27 cellular contexts compared by ENCODE assay signal in the genomic region with DNA sequence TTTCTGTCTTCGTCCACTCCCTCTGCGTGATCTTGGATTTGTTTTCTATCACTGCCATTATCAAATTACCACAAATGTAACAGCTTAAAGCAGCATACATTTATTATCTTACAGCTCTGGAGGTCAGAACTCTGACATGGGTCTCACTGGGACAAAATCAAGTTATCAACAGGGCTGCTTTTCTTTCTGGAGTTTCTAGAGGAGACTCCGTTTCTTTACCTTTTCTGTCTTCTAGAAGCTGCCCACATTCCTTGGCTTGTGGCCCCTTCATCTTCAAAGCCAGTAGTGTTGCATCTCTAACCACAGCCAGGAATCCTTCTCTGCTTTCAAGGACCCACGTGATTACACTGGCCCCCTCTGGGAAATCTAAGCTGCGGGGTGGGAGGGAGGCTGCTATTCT.
"Had no signal": no experiment of that assay in that cellular context is flagged by ENCODE, and none has a peak within 500 bp of the region (broad histone marks: within the 10 kb centered on the region; RNA-seq: fewer than 3 reads in every experiment).

No MANE protein-coding gene starts in this region.

- ATAC-seq: heart left ventricle, sciatic nerve had no signal

- DNase-seq: activated B cell treated with CpG ODN at 0.5 μM for 24 hours; activated CD4-positive, alpha-beta T cell treated with anti-CD3 and anti-CD28 coated beads for 4 hours; activated CD4-positive, alpha-beta T cell treated with anti-CD3 and anti-CD28 coated beads, Interleukin-2, amount 50 U/mL, for 4 hours; activated CD8-positive, alpha-beta memory T cell treated with anti-CD3 and anti-CD28 coated beads, Interleukin-2, amount 50 U/mL, for 4 hours; activated effector memory CD4-positive, alpha-beta T cell treated with anti-CD3 and anti-CD28 coated beads, Interleukin-2, amount 50 U/mL, for 16 hours; activated naive CD4-positive, alpha-beta T cell treated with anti-CD3 and anti-CD28 coated beads for 36 hours; activated T-cell treated with anti-CD3 and anti-CD28 coated beads, Interleukin-2, amount 50 U/mL, for 4 hours; central memory CD4-positive, alpha-beta T cell; endodermal cell; foreskin fibroblast; heart left ventricle; naive B cell; nephron progenitor cell; stimulated activated CD4-positive, alpha-beta T cell treated with anti-CD3 and anti-CD28 coated beads, Interleukin-12 subunit alpha, Interleukin-12 subunit beta, amount 100 ng/mL, for 4 hours; stimulated activated CD4-positive, alpha-beta T cell treated with anti-CD3 and anti-CD28 coated beads, Interleukin-4, amount 100 ng/mL, for 24 hours; stimulated activated naive B cell treated with anti-CD40 and anti-IgM and Interleukin-4, amounts not matched to agents 10 μg/mL and 1 μg/mL and 100 μg/mL, for 72 hours; stomach; SW 1271; thyroid gland; upper lobe of right lung had no signal

- H3K9me3 ChIP-seq: breast epithelium, neutrophil, stomach, thyroid gland, upper lobe of right lung had no signal

- H3K27me3 Mint-ChIP-seq: activated B cell treated with CpG ODN at 0.5 μM for 24 hours; dendritic cell treated with granulocyte-macrophage colony-stimulating factor and Interleukin-4, amounts not matched to agents 40 ng/mL and 50 ng/mL, for 4 days; naive B cell; stimulated activated naive B cell treated with anti-CD40 and anti-IgM and Interleukin-4, amounts not matched to agents 10 μg/mL and 1 μg/mL and 100 μg/mL, for 72 hours had no signal

- H3K27me3 ChIP-seq: breast epithelium, heart left ventricle, neutrophil, stomach, thyroid gland, upper lobe of right lung had no signal

- H3K4me1 ChIP-seq: breast epithelium, thyroid gland, upper lobe of right lung had no signal

- H3K36me3 ChIP-seq: breast epithelium had no signal

- H3K27ac ChIP-seq: breast epithelium, heart left ventricle, neutrophil, skin epidermis, stomach, thyroid gland had no signal

- H3K4me3 ChIP-seq: breast epithelium, heart left ventricle, skin epidermis, stomach, thyroid gland, upper lobe of right lung had no signal

- H3K4me1 Mint-ChIP-seq: nephron progenitor cell had no signal

- H3K4me3 Mint-ChIP-seq: activated B cell treated with CpG ODN at 0.5 μM for 24 hours; activated naive CD4-positive, alpha-beta T cell treated with anti-CD3 and anti-CD28 coated beads for 36 hours; activated T-cell treated with anti-CD3 and anti-CD28 coated beads, Interleukin-2, amount 50 U/mL, for 4 hours; dendritic cell treated with granulocyte-macrophage colony-stimulating factor and Interleukin-4, amounts not matched to agents 40 ng/mL and 50 ng/mL, for 4 days; endodermal cell; mesothelial cell of epicardium; naive B cell; nephron progenitor cell; stimulated activated naive B cell treated with anti-CD40 and anti-IgM and Interleukin-4, amounts not matched to agents 10 μg/mL and 1 μg/mL and 100 μg/mL, for 72 hours; T-helper 1 cell treated with Interleukin-12 subunit alpha and Interleukin-12 subunit beta and Interleukin-4 antibody, amounts not matched to agents 30 μg/mL and 1 μg/mL, for 36 hours had no signal

- H3K27ac Mint-ChIP-seq: activated B cell treated with CpG ODN at 0.5 μM for 24 hours; activated naive CD4-positive, alpha-beta T cell treated with anti-CD3 and anti-CD28 coated beads for 36 hours; endodermal cell; mesothelial cell of epicardium; nephron progenitor cell; stimulated activated naive B cell treated with anti-CD40 and anti-IgM and Interleukin-4, amounts not matched to agents 10 μg/mL and 1 μg/mL and 100 μg/mL, for 72 hours; T-helper 1 cell treated with Interleukin-12 subunit alpha and Interleukin-12 subunit beta and Interleukin-4 antibody, amounts not matched to agents 30 μg/mL and 1 μg/mL, for 36 hours had no signal
